19 cellular contexts compared by ENCODE assay signal in the genomic region with DNA sequence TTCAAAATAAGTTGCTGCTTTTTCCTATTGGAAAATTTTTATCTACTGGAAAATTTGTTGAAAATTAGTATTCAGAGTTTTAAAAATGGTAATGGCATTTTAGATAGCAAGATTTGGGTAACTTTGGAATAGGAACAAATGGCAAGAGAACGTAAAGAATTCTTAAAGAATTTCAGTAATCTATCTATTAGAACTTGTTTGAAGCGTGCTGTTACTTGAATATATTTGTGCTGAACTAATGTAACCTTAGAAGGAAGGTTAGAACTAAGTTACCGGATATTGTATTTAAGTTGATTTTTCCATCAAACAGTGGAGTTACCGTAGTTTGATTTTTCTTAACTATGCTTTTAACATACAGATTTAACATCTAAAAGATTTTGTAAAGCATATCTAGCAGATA.
"Had no signal": no experiment of that assay in that cellular context is flagged by ENCODE, and none has a peak within 500 bp of the region (broad histone marks: within the 10 kb centered on the region; RNA-seq: fewer than 3 reads in every experiment).

No MANE protein-coding gene starts in this region.

- H3K27me3 Mint-ChIP-seq: naive thymus-derived CD8-positive, alpha-beta T cell; type B pancreatic cell had no signal

- H3K27me3 ChIP-seq: foreskin keratinocyte, hepatocyte, neutrophil, ovary, right atrium auricular region, suprapubic skin, thyroid gland had no signal

- H3K9me3 Mint-ChIP-seq: stimulated activated effector memory CD8-positive, alpha-beta T cell treated with anti-CD3 and anti-CD28 coated beads, Interleukin-12 subunit alpha, Interleukin-12 subunit beta, amount 100 ng/mL, for 72 hours had no signal

- H3K4me2 ChIP-seq: hepatocyte had no signal

- H2AFZ ChIP-seq: hepatocyte had no signal

- H3K4me3 ChIP-seq: hepatocyte, mucosa of descending colon, ovary, right atrium auricular region, suprapubic skin, thyroid gland had no signal

- FAIRE-seq: small intestine, urothelium cell line had no signal

- H3K4me3 Mint-ChIP-seq: stimulated activated effector memory CD8-positive, alpha-beta T cell treated with anti-CD3 and anti-CD28 coated beads, Interleukin-12 subunit alpha, Interleukin-12 subunit beta, amount 100 ng/mL, for 72 hours; type B pancreatic cell had no signal

- H3K27ac ChIP-seq: foreskin keratinocyte, hepatocyte, neutrophil, ovary, right atrium auricular region, suprapubic skin, thyroid gland had no signal

- H3K27ac Mint-ChIP-seq: stimulated activated effector memory CD8-positive, alpha-beta T cell treated with anti-CD3 and anti-CD28 coated beads, Interleukin-12 subunit alpha, Interleukin-12 subunit beta, amount 100 ng/mL, for 72 hours; type B pancreatic cell had no signal

- DNase-seq: erythroblast; head of caudate nucleus; left colon; mucosa of descending colon; naive thymus-derived CD8-positive, alpha-beta T cell; ovary; small intestine; stimulated activated CD4-positive, alpha-beta T cell treated with anti-CD3 and anti-CD28 coated beads, Interleukin-4, amount 100 ng/mL, for 1 hour; stimulated activated CD8-positive, alpha-beta memory T cell treated with anti-CD3 and anti-CD28 coated beads, Interleukin-4, amount 100 ng/mL, for 48 hours; stimulated activated naive CD8-positive, alpha-beta T cell treated with anti-CD3 and anti-CD28 coated beads, Interleukin-15, Interleukin-2, amounts not matched to agents 100 U/mL and 50 U/mL, for 24 hours; thyroid gland had no signal

- ATAC-seq: foreskin keratinocyte; left colon; mucosa of descending colon; naive thymus-derived CD8-positive, alpha-beta T cell; stimulated activated effector memory CD8-positive, alpha-beta T cell treated with anti-CD3 and anti-CD28 coated beads, Interleukin-12 subunit alpha, Interleukin-12 subunit beta, amount 100 ng/mL, for 72 hours; stimulated activated naive CD8-positive, alpha-beta T cell treated with anti-CD3 and anti-CD28 coated beads, Interleukin-15, Interleukin-2, amounts not matched to agents 100 U/mL and 50 U/mL, for 24 hours had no signal
